13 cellular contexts compared by ENCODE assay signal in the genomic region with DNA sequence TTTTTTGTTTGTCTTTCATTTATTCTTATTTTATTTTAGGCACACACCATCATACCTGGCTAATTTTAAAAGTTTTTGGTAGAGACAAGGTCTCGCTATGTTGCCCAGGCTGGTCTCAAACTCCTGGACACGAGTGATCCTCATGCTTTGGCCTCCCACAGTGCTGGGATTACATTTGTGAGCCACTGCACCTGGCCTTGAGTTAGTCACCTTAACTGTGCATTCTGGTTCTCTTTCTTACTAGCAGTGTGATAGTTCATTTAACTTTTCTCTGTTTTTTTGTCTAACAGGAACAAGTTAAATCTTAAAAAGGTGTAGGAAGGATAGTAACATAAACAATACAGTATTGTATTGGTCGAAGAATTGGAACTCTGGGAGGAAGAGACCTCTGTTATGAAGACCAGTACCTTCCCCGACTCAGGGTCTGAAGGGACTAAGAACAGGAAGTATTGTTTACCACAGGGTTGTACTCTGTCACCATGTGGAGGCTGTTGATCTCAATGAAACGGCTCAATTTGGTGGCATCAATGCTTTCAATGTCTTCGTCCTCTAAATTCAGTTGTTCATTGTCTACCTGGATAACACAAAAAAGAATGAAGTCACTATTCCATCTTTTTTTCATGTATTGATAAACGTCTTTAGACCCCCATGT. TPM values are rescaled to one million over a fixed set of nuclear protein-coding genes. Genes with fewer than 3 reads are reported as not detected.
DNase-seq lines count a peak whose midpoint lies in the region; ATAC-seq and TF ChIP-seq lines count a peak whose summit lies in the region.
"Had no signal": no experiment of that assay in that cellular context is flagged by ENCODE, and none has a peak within 500 bp of the region (broad histone marks: within the 10 kb centered on the region; RNA-seq: fewer than 3 reads in every experiment).

No MANE protein-coding gene starts in this region.

- no peak overlapping the region for H3K27ac ChIP-seq in tibial artery
- H3K27ac ChIP-seq: A549 had no signal

- H3K27me3 Mint-ChIP-seq in activated CD4-positive, alpha-beta T cell treated with anti-CD3 and anti-CD28 coated beads for 36 hours = no peaks in the 10 kb centered on the region
- H3K27me3 Mint-ChIP-seq in T-cell = no peaks in the 10 kb centered on the region
- H3K27me3 Mint-ChIP-seq in stimulated activated memory B cell treated with anti-CD40 and anti-IgM and Interleukin-4, amounts not matched to agents 10 μg/mL and 1 μg/mL and 100 μg/mL, for 72 hours = no peaks in the 10 kb centered on the region

- POLR2A ChIA-PET in activated CD4-positive, alpha-beta T cell treated with anti-CD3 and anti-CD28 coated beads for 36 hours (lab: Charles Lee) = no interaction called here
- POLR2A ChIA-PET in T-cell (lab: Charles Lee) = interaction anchor here in 1 of 2 donors (1.1 kb wide), 1 partner anchor 9 kb away, joined by 3 read pairs; no protein-coding TSS in a partner anchor

- ATAC-seq in activated CD4-positive, alpha-beta T cell treated with anti-CD3 and anti-CD28 coated beads for 36 hours = peak; percentile 79
- ATAC-seq in HG02852 (IDR thresholded peaks at IDR 0.05; ENCODE audit: unreplicated experiment) = peak; percentile 85
- peak; percentile 79 to 95 (median 89) for ATAC-seq in T-cell (replicated peaks in 1 of 4)
- peak; percentile 65 for ATAC-seq in stimulated activated memory B cell treated with anti-CD40 and anti-IgM and Interleukin-4, amounts not matched to agents 10 μg/mL and 1 μg/mL and 100 μg/mL, for 72 hours
- ATAC-seq: A549 had no signal

- H3K4me1 Mint-ChIP-seq in activated CD4-positive, alpha-beta T cell treated with anti-CD3 and anti-CD28 coated beads for 36 hours = peaks cover 16% of the 10 kb centered on the region
- H3K4me1 Mint-ChIP-seq in T-cell = peaks cover 19 to 27% (median 25%) of the 10 kb centered on the region in 3 donors
- H3K4me1 Mint-ChIP-seq in stimulated activated memory B cell treated with anti-CD40 and anti-IgM and Interleukin-4, amounts not matched to agents 10 μg/mL and 1 μg/mL and 100 μg/mL, for 72 hours = peaks cover 26% of the 10 kb centered on the region

- H3K4me3 Mint-ChIP-seq in activated CD4-positive, alpha-beta T cell treated with anti-CD3 and anti-CD28 coated beads for 36 hours = no peak overlapping the region
- peak overlapping the region in 1 of 3 donors; percentile 27 for H3K4me3 Mint-ChIP-seq in T-cell
- H3K4me3 Mint-ChIP-seq in stimulated activated memory B cell treated with anti-CD40 and anti-IgM and Interleukin-4, amounts not matched to agents 10 μg/mL and 1 μg/mL and 100 μg/mL, for 72 hours = no peak overlapping the region

- no peak for TF ChIP-seq CTCF in tibial artery (IDR thresholded peaks at IDR 0.05)

- H3K36me3 ChIP-seq in tibial artery = no peaks in the 10 kb centered on the region

- peaks cover 30% of the 10 kb centered on the region for H3K36me3 Mint-ChIP-seq in activated CD4-positive, alpha-beta T cell treated with anti-CD3 and anti-CD28 coated beads for 36 hours (ENCODE audit: low read depth)
- H3K36me3 Mint-ChIP-seq in T-cell = peaks cover 56% of the 10 kb centered on the region
- peaks cover 45% of the 10 kb centered on the region for H3K36me3 Mint-ChIP-seq in stimulated activated memory B cell treated with anti-CD40 and anti-IgM and Interleukin-4, amounts not matched to agents 10 μg/mL and 1 μg/mL and 100 μg/mL, for 72 hours

- H3K4me1 ChIP-seq in tibial artery = no peaks in the 10 kb centered on the region
- H3K4me1 ChIP-seq: A549 had no signal

- peak overlapping the region; percentile 8 for H3K27ac Mint-ChIP-seq in activated CD4-positive, alpha-beta T cell treated with anti-CD3 and anti-CD28 coated beads for 36 hours
- peak overlapping the region; percentile 81 to 87 for H3K27ac Mint-ChIP-seq in T-cell
- H3K27ac Mint-ChIP-seq in stimulated activated memory B cell treated with anti-CD40 and anti-IgM and Interleukin-4, amounts not matched to agents 10 μg/mL and 1 μg/mL and 100 μg/mL, for 72 hours = peak overlapping the region; percentile 70

- H3K27me3 ChIP-seq in tibial artery = no peaks in the 10 kb centered on the region

- CTCF ChIA-PET in activated CD4-positive, alpha-beta T cell treated with anti-CD3 and anti-CD28 coated beads for 36 hours (lab: Charles Lee) = interaction anchor here (0.8 to 1.9 kb wide), 5 partner anchors 10 to 301 kb away, joined by 3 to 8 read pairs (median 3); partner anchors contain the start of gene RERG
- CTCF ChIA-PET in T-cell (lab: Charles Lee) = interaction anchor here (0.6 to 1.3 kb wide), 2 partner anchors 62 to 75 kb away, joined by 3 read pairs; no protein-coding TSS in a partner anchor

- intact Hi-C loops in activated CD4-positive, alpha-beta T cell treated with anti-CD3 and anti-CD28 coated beads for 36 hours (cut with DNase I, micrococcal nuclease) = no loop called here
- intact Hi-C loops in tibial artery (cut with DNase I; ENCODE audit: low total_unique reads) = no loop called here

- H3K9me3 Mint-ChIP-seq in activated CD4-positive, alpha-beta T cell treated with anti-CD3 and anti-CD28 coated beads for 36 hours (ENCODE audit: low read depth) = no peaks in the 10 kb centered on the region
- H3K9me3 Mint-ChIP-seq in T-cell = no peaks in the 10 kb centered on the region
- H3K9me3 Mint-ChIP-seq in stimulated activated memory B cell treated with anti-CD40 and anti-IgM and Interleukin-4, amounts not matched to agents 10 μg/mL and 1 μg/mL and 100 μg/mL, for 72 hours = peaks cover 3% of the 10 kb centered on the region

- no peak for DNase-seq in activated CD4-positive, alpha-beta T cell treated with anti-CD3 and anti-CD28 coated beads for 36 hours
- no peak for DNase-seq in activated CD4-positive, alpha-beta T cell treated with anti-CD3 and anti-CD28 coated beads, Interleukin-2, amount 50 U/mL, for 4 hours
- DNase-seq in T-cell (peak in 1 of 34 experiments; percentile 10), tibial artery (no peak), occipital lobe (lab: John Stamatoyannopoulos, UW) (no peak)
- DNase-seq in NK-92 treated with Interleukin-12 subunit alpha and Interleukin-12 subunit beta, amount 100 ng/mL, for 24 hours (lab: John Stamatoyannopoulos, UW) = no peak
- DNase-seq: anterior cingulate cortex, mammary epithelial cell, trophoblast cell had no signal

- H3K4me3 ChIP-seq in tibial artery = no peak overlapping the region
- H3K4me3 ChIP-seq: A549 had no signal

- H3K9me3 ChIP-seq in tibial artery = no peaks in the 10 kb centered on the region
- H3K9me3 ChIP-seq: A549 had no signal

RNA-seq across cellular contexts. Expression of gene ERP27, which starts 17.7 kb away (rescaled TPM):
- 1 to 10 TPM; 1.7 to 2.0 TPM for total RNA-seq in activated CD4-positive, alpha-beta T cell treated with anti-CD3 and anti-CD28 coated beads for 36 hours
- total RNA-seq in T-cell = 10 to 100 TPM; 11.1 to 21.8 (median 14.7) TPM
- not detected for total RNA-seq in occipital lobe
- total RNA-seq: mammary epithelial cell had no signal

RNA-seq across cellular contexts. Expression of gene MGP, which starts 34.9 kb away (rescaled TPM):
- total RNA-seq in activated CD4-positive, alpha-beta T cell treated with anti-CD3 and anti-CD28 coated beads for 36 hours = not detected
- 1 to 10 TPM; 1.5 to 4.0 (median 2.2) TPM for total RNA-seq in T-cell
- 3.9 TPM for total RNA-seq in occipital lobe

RNA-seq across cellular contexts. Expression of gene ARHGDIB, which starts 40.8 kb away (rescaled TPM):
- total RNA-seq in activated CD4-positive, alpha-beta T cell treated with anti-CD3 and anti-CD28 coated beads for 36 hours = 100 to 1,000 TPM; 596 to 912 TPM
- total RNA-seq in T-cell = 100 to 1,000 TPM; 722 to 938 (median 785) TPM
- total RNA-seq in occipital lobe = 5.8 TPM

RNA-seq across cellular contexts. Expression of gene PDE6H, which starts 52.2 kb away (rescaled TPM):
- total RNA-seq in activated CD4-positive, alpha-beta T cell treated with anti-CD3 and anti-CD28 coated beads for 36 hours = under 1 TPM in 1 of 2 experiments, not detected in 1; 0.25 TPM
- total RNA-seq in T-cell = not detected
- total RNA-seq in occipital lobe = not detected
- total RNA-seq: mammary epithelial cell, pulmonary artery endothelial cell had no signal

Comparison
In these comparisons a context has a peak if more than half of its experiments do, and no peak if none do; other contexts are left out.
1. H3K27ac Mint-ChIP-seq: peak in every context shown above with its lines; median percentile 84 in T-cell; 70 in stimulated activated memory B cell treated with anti-CD40 and anti-IgM and Interleukin-4, amounts not matched to agents 10 μg/mL and 1 μg/mL and 100 μg/mL, for 72 hours; 8 in activated CD4-positive, alpha-beta T cell treated with anti-CD3 and anti-CD28 coated beads for 36 hours.
2. RNA of gene ARHGDIB, which starts 40.8 kb away (total RNA-seq): 596 to 912 TPM in activated CD4-positive, alpha-beta T cell treated with anti-CD3 and anti-CD28 coated beads for 36 hours and 722 to 938 TPM in T-cell; 5.8 TPM in occipital lobe (single experiment); every median in the first group is over 10 times any median in the second.
3. Peak in every context shown above with its lines, with median percentiles within 50 percentile points of each other: ATAC-seq.